ENCODE assay signal across 10 cellular contexts in the genomic region with DNA sequence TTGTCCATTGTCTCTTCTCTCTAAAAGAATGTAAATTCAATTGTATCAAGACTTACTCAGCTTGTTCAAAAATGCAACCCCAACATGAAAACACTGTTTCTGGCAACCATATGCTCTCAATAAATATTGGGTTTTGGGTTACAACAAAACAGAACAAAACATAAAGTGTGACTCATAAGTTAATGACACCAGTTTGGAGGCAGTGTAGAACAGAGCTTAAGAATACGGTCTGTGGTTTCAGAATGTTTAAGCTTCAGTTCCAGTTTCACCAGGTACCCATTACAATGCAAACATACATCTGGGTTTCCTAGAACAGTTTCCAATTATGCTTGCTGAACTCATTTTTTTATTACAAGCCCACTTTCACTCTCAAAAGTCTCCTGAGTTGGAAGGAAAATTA.
A peak's percentile ranks its signal among the peaks of the same experiment; 100 is the strongest.
DNase-seq lines count a peak whose midpoint lies in the region; ATAC-seq and TF ChIP-seq lines count a peak whose summit lies in the region.
"Had no signal": no experiment of that assay in that cellular context is flagged by ENCODE, and none has a peak within 500 bp of the region (broad histone marks: within the 10 kb centered on the region; RNA-seq: fewer than 3 reads in every experiment).

No MANE protein-coding gene starts in this region.

- H3K9me3 Mint-ChIP-seq in activated T-helper 2 cell treated with anti-CD3 and anti-CD28 coated beads, Interferon-gamma antibody, Interleukin-2, Interleukin-4, amounts not matched to agents 10 μg/mL and 5 μg/mL and 100 μg/mL, durations not matched to agents 14 hours and 24 hours and 36 hours = peaks cover 7% of the 10 kb centered on the region
- H3K9me3 Mint-ChIP-seq: activated B cell treated with CpG ODN at 0.5 μM for 24 hours had no signal

- H3K27me3 Mint-ChIP-seq in activated T-helper 2 cell treated with anti-CD3 and anti-CD28 coated beads, Interferon-gamma antibody, Interleukin-2, Interleukin-4, amounts not matched to agents 10 μg/mL and 5 μg/mL and 100 μg/mL, durations not matched to agents 14 hours and 24 hours and 36 hours (ENCODE audit: low read depth) = no peaks in the 10 kb centered on the region
- H3K27me3 Mint-ChIP-seq: activated B cell treated with CpG ODN at 0.5 μM for 24 hours had no signal

- no peak overlapping the region for H3K27ac ChIP-seq in caudate nucleus (ENCODE audit: low read depth, low read length)
- H3K27ac ChIP-seq: cardiac muscle cell had no signal

- no peak for TF ChIP-seq CTCF in retinal pigment epithelial cell (conservative IDR thresholded peaks at IDR 0.05; ENCODE audit: low read depth, low read length)

- H3K4me1 Mint-ChIP-seq in activated T-helper 2 cell treated with anti-CD3 and anti-CD28 coated beads, Interferon-gamma antibody, Interleukin-2, Interleukin-4, amounts not matched to agents 10 μg/mL and 5 μg/mL and 100 μg/mL, durations not matched to agents 14 hours and 24 hours and 36 hours (ENCODE audit: low read depth) = no peaks in the 10 kb centered on the region
- H3K4me1 Mint-ChIP-seq: activated B cell treated with CpG ODN at 0.5 μM for 24 hours had no signal

- H3K4me3 ChIP-seq in retinal pigment epithelial cell (ENCODE audit: low read length) = no peak overlapping the region
- H3K4me3 ChIP-seq: cardiac muscle cell had no signal

- DNase-seq in NOMO-1 (lab: John Stamatoyannopoulos, UW; ENCODE audit: unreplicated experiment in 2 of 2) (peak; percentile 5 to 70), retinal pigment epithelial cell (ENCODE audit: low read depth) (peak; percentile 42), caudate nucleus (lab: John Stamatoyannopoulos, UW) (no peak)
- no peak for DNase-seq in activated T-helper 2 cell treated with anti-CD3 and anti-CD28 coated beads, Interferon-gamma antibody, Interleukin-2, Interleukin-4, amounts not matched to agents 10 μg/mL and 5 μg/mL and 100 μg/mL, durations not matched to agents 14 hours and 24 hours and 36 hours (ENCODE audit: low spot score)
- no peak for DNase-seq in effector CD8-positive, alpha-beta T cell (lab: John Stamatoyannopoulos, UW)
- DNase-seq: activated B cell treated with CpG ODN at 0.5 μM for 24 hours, NCI-H1694 treated with DMSO at 0.1 percent for 48 hours had no signal

- H3K27ac Mint-ChIP-seq in activated T-helper 2 cell treated with anti-CD3 and anti-CD28 coated beads, Interferon-gamma antibody, Interleukin-2, Interleukin-4, amounts not matched to agents 10 μg/mL and 5 μg/mL and 100 μg/mL, durations not matched to agents 14 hours and 24 hours and 36 hours = no peak overlapping the region
- H3K27ac Mint-ChIP-seq: activated B cell treated with CpG ODN at 0.5 μM for 24 hours had no signal

- ATAC-seq in GM19452 (IDR thresholded peaks at IDR 0.05; ENCODE audit: unreplicated experiment) (peak; percentile 73), HG03045 (IDR thresholded peaks at IDR 0.05; ENCODE audit: unreplicated experiment) (peak; percentile 77)

- no peak overlapping the region for H3K4me3 Mint-ChIP-seq in activated T-helper 2 cell treated with anti-CD3 and anti-CD28 coated beads, Interferon-gamma antibody, Interleukin-2, Interleukin-4, amounts not matched to agents 10 μg/mL and 5 μg/mL and 100 μg/mL, durations not matched to agents 14 hours and 24 hours and 36 hours (ENCODE audit: low read depth)
- H3K4me3 Mint-ChIP-seq: activated B cell treated with CpG ODN at 0.5 μM for 24 hours had no signal

- no peaks in the 10 kb centered on the region for H3K36me3 Mint-ChIP-seq in activated T-helper 2 cell treated with anti-CD3 and anti-CD28 coated beads, Interferon-gamma antibody, Interleukin-2, Interleukin-4, amounts not matched to agents 10 μg/mL and 5 μg/mL and 100 μg/mL, durations not matched to agents 14 hours and 24 hours and 36 hours (ENCODE audit: low read depth)

- intact Hi-C loops in activated T-helper 2 cell treated with anti-CD3 and anti-CD28 coated beads, Interferon-gamma antibody, Interleukin-2, Interleukin-4, amounts not matched to agents 10 μg/mL and 5 μg/mL and 100 μg/mL, durations not matched to agents 14 hours and 24 hours and 36 hours (cut with micrococcal nuclease) = no loop called here

Comparison
In these comparisons a context has a peak if more than half of its experiments do, and no peak if none do; other contexts are left out.
1. DNase-seq: peak in NOMO-1 (2 of 2) and retinal pigment epithelial cell (single experiment); none in activated T-helper 2 cell treated with anti-CD3 and anti-CD28 coated beads, Interferon-gamma antibody, Interleukin-2, Interleukin-4, amounts not matched to agents 10 μg/mL and 5 μg/mL and 100 μg/mL, durations not matched to agents 14 hours and 24 hours and 36 hours (single experiment), caudate nucleus (0 of 61) and effector CD8-positive, alpha-beta T cell (single experiment).